Comparison of ENCODE assay signal across 6 cellular contexts in genomic region chr1:21785764-21786163, GRCh38. TPM values are rescaled to one million over a fixed set of nuclear protein-coding genes. Genes with fewer than 3 reads are reported as not detected.
"Had no signal": no experiment of that assay in that cellular context is flagged by ENCODE, and none has a peak within 500 bp of the region (broad histone marks: within the 10 kb centered on the region; RNA-seq: fewer than 3 reads in every experiment).

No MANE protein-coding gene starts in this region.

RNA-seq across cellular contexts. Expression of gene LDLRAD2, which starts 26.3 kb away (rescaled TPM):
- total RNA-seq: omental fat pad, osteocyte, pulmonary artery endothelial cell, right atrium auricular region, vagina had no signal
- polyA plus RNA-seq: neural cell had no signal
